1 cellular context compared by ENCODE assay signal in the genomic region with DNA sequence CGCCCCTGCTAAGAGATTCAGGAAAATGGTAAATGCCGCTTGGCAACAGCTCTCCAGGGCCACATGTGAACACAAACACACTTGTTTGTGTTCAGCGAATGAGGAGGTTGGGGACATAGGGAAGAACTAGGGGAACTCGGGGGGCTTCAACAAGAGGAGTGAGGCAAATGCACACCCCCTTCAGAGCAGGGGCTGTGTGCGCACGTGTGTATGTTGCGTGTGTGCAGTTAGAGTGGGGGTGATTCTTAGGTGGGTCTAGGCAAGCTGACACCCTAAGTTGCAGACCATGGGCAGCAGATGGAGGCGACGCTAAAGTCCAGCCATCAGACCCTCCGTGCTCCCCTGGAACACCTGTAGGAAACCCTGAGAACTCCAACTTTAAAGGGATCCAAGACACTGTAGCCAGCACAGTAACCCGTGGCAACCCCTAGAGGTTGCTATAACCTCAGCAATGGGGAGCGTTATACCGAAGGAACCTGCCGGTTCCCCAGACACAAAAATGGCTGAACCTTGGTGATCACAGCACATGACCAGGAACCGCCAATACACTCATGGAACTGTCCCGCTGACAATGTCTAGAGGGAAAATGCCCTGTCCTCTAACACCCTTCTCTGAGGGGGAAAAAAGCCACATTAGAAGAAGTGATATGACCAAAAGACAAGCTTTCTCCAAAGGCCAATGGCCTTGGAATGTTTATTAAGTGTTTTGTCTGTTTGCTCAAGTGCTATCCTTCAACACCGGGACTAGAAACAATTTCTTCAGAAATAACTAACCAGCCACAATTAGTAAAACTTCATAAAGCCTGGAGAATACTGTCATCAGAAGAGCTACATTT.
TF ChIP-seq lines count a peak whose summit lies in the region.

No MANE protein-coding gene starts in this region.

TF ChIP-seq in GM23338, 12 proteins besides CTCF, POLR2A, EP300 and RAD21 (continued from another document):
- TF ChIP-seq, protein P1, sequence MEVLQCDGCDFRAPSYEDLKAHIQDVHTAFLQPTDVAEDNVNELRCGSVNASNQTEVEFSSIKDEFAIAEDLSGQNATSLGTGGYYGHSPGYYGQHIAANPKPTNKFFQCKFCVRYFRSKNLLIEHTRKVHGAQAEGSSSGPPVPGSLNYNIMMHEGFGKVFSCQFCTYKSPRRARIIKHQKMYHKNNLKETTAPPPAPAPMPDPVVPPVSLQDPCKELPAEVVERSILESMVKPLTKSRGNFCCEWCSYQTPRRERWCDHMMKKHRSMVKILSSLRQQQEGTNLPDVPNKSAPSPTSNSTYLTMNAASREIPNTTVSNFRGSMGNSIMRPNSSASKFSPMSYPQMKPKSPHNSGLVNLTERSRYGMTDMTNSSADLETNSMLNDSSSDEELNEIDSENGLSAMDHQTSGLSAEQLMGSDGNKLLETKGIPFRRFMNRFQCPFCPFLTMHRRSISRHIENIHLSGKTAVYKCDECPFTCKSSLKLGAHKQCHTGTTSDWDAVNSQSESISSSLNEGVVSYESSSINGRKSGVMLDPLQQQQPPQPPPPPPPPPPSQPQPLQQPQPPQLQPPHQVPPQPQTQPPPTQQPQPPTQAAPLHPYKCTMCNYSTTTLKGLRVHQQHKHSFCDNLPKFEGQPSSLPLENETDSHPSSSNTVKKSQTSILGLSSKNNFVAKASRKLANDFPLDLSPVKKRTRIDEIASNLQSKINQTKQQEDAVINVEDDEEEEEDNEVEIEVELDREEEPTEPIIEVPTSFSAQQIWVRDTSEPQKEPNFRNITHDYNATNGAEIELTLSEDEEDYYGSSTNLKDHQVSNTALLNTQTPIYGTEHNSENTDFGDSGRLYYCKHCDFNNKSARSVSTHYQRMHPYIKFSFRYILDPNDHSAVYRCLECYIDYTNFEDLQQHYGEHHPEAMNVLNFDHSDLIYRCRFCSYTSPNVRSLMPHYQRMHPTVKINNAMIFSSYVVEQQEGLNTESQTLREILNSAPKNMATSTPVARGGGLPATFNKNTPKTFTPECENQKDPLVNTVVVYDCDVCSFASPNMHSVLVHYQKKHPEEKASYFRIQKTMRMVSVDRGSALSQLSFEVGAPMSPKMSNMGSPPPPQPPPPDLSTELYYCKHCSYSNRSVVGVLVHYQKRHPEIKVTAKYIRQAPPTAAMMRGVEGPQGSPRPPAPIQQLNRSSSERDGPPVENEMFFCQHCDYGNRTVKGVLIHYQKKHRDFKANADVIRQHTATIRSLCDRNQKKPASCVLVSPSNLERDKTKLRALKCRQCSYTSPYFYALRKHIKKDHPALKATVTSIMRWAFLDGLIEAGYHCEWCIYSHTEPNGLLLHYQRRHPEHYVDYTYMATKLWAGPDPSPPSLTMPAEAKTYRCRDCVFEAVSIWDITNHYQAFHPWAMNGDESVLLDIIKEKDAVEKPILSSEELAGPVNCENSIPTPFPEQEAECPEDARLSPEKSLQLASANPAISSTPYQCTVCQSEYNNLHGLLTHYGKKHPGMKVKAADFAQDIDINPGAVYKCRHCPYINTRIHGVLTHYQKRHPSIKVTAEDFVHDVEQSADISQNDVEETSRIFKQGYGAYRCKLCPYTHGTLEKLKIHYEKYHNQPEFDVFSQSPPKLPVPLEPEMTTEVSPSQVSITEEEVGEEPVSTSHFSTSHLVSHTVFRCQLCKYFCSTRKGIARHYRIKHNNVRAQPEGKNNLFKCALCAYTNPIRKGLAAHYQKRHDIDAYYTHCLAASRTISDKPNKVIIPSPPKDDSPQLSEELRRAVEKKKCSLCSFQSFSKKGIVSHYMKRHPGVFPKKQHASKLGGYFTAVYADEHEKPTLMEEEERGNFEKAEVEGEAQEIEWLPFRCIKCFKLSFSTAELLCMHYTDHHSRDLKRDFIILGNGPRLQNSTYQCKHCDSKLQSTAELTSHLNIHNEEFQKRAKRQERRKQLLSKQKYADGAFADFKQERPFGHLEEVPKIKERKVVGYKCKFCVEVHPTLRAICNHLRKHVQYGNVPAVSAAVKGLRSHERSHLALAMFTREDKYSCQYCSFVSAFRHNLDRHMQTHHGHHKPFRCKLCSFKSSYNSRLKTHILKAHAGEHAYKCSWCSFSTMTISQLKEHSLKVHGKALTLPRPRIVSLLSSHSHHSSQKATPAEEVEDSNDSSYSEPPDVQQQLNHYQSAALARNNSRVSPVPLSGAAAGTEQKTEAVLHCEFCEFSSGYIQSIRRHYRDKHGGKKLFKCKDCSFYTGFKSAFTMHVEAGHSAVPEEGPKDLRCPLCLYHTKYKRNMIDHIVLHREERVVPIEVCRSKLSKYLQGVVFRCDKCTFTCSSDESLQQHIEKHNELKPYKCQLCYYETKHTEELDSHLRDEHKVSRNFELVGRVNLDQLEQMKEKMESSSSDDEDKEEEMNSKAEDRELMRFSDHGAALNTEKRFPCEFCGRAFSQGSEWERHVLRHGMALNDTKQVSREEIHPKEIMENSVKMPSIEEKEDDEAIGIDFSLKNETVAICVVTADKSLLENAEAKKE (CRISPR knock-in tag; IDR thresholded peaks at IDR 0.05): no peak
